In genomic region chr3:38641461-38642110, GRCh38 we compare ENCODE assay signal across 20 cellular contexts. TPM values are rescaled to one million over a fixed set of nuclear protein-coding genes. Genes with fewer than 3 reads are reported as not detected.
DNase-seq lines count a peak whose midpoint lies in the region; ATAC-seq, FAIRE-seq and TF ChIP-seq lines count a peak whose summit lies in the region.
"Had no signal": no experiment of that assay in that cellular context is flagged by ENCODE, and none has a peak within 500 bp of the region (broad histone marks: within the 10 kb centered on the region; RNA-seq: fewer than 3 reads in every experiment).

No MANE protein-coding gene starts in this region.

- H3K27ac Mint-ChIP-seq in activated CD4-positive, alpha-beta memory T cell treated with anti-CD3 and anti-CD28 coated beads, Interleukin-2, amount 10 ng/mL, durations not matched to agents 7 days and 5 days = no peak overlapping the region
- H3K27ac Mint-ChIP-seq in activated CD4-positive, alpha-beta T cell treated with anti-CD3 and anti-CD28 coated beads for 36 hours = no peak overlapping the region
- no peak overlapping the region for H3K27ac Mint-ChIP-seq in activated CD4-positive, alpha-beta memory T cell treated with anti-CD3 and anti-CD28 coated beads for 36 hours

- H3K9ac ChIP-seq in kidney (ENCODE audit: low read length in 2 of 2) = no peak overlapping the region
- H3K9ac ChIP-seq: BLaER1 treated with 17β-estradiol and CSF1 and Interleukin-3, amounts not matched to agents 10 nM and 100 nM; GM23248 had no signal

- H3K4me3 Mint-ChIP-seq in activated CD4-positive, alpha-beta memory T cell treated with anti-CD3 and anti-CD28 coated beads, Interleukin-2, amount 10 ng/mL, durations not matched to agents 7 days and 5 days = no peak overlapping the region
- H3K4me3 Mint-ChIP-seq in activated CD4-positive, alpha-beta T cell treated with anti-CD3 and anti-CD28 coated beads for 36 hours = no peak overlapping the region
- H3K4me3 Mint-ChIP-seq in activated CD4-positive, alpha-beta memory T cell treated with anti-CD3 and anti-CD28 coated beads for 36 hours = no peak overlapping the region

- DNase-seq in cardiac septum (ENCODE audit: low spot score) (peak; percentile 59), Right ventricle myocardium inferior (ENCODE audit: missing footprints) (no peak), RWPE2 (ENCODE audit: low spot score) (peak; percentile 27), kidney (peak; percentile 60), suprapubic skin (ENCODE audit: low spot score in 2 of 2) (peak; percentile 37 to 74)
- no peak for DNase-seq in activated CD4-positive, alpha-beta memory T cell treated with anti-CD3 and anti-CD28 coated beads, Interleukin-2, amount 10 ng/mL, durations not matched to agents 7 days and 5 days
- DNase-seq in activated CD4-positive, alpha-beta T cell treated with anti-CD3 and anti-CD28 coated beads for 36 hours = no peak
- DNase-seq in activated CD4-positive, alpha-beta memory T cell treated with anti-CD3 and anti-CD28 coated beads for 36 hours = no peak
- DNase-seq: DMS 273 treated with DMSO at 0.1 percent for 48 hours, GF-D8, GM23248, KG1, NCI-H1417 treated with DMSO at 0.1 percent for 48 hours, NCI-H1930, NCI-H446 had no signal

- no peak for ATAC-seq in Right ventricle myocardium inferior
- ATAC-seq in RWPE2 (ENCODE audit: low read depth) = no peak
- ATAC-seq in activated CD4-positive, alpha-beta T cell treated with anti-CD3 and anti-CD28 coated beads for 36 hours = no peak
- ATAC-seq: HepG2 had no signal

- no peaks in the 10 kb centered on the region for H3K9me3 Mint-ChIP-seq in activated CD4-positive, alpha-beta memory T cell treated with anti-CD3 and anti-CD28 coated beads, Interleukin-2, amount 10 ng/mL, durations not matched to agents 7 days and 5 days
- no peaks in the 10 kb centered on the region for H3K9me3 Mint-ChIP-seq in activated CD4-positive, alpha-beta T cell treated with anti-CD3 and anti-CD28 coated beads for 36 hours (ENCODE audit: low read depth)
- H3K9me3 Mint-ChIP-seq in activated CD4-positive, alpha-beta memory T cell treated with anti-CD3 and anti-CD28 coated beads for 36 hours = no peaks in the 10 kb centered on the region

- CTCF ChIA-PET in activated CD4-positive, alpha-beta memory T cell treated with anti-CD3 and anti-CD28 coated beads, Interleukin-2, amount 10 ng/mL, durations not matched to agents 7 days and 5 days (lab: Charles Lee) = interaction anchor here (0.7 kb wide), 1 partner anchor 14 kb away, joined by 4 read pairs; no protein-coding TSS in a partner anchor
- CTCF ChIA-PET in activated CD4-positive, alpha-beta T cell treated with anti-CD3 and anti-CD28 coated beads for 36 hours (lab: Charles Lee) = interaction anchor here (1.0 to 1.3 kb wide), 3 partner anchors 9 to 121 kb away, joined by 3 to 7 read pairs (median 5); no protein-coding TSS in a partner anchor
- CTCF ChIA-PET in activated CD4-positive, alpha-beta memory T cell treated with anti-CD3 and anti-CD28 coated beads for 36 hours (lab: Charles Lee) = interaction anchor here (1.6 to 2.2 kb wide), 2 partner anchors 10 to 14 kb away, joined by 4 to 11 read pairs; no protein-coding TSS in a partner anchor

- H3K9me3 ChIP-seq in RWPE2 (ENCODE audit: severe bottlenecking) (no peaks in the 10 kb centered on the region), kidney (ENCODE audit: control insufficient read depth in 1 of 2, low read length in 2 of 2) (no peaks in the 10 kb centered on the region), suprapubic skin (no peaks in the 10 kb centered on the region)
- H3K9me3 ChIP-seq: BLaER1 treated with 17β-estradiol and CSF1 and Interleukin-3, amounts not matched to agents 10 nM and 100 nM had no signal

- intact Hi-C loops in cardiac septum (cut with DNase I) = no loop called here
- intact Hi-C loops in Right ventricle myocardium inferior (cut with DNase I) = no loop called here
- intact Hi-C loops in kidney (cut with DNase I) = no loop called here
- intact Hi-C loops in activated CD4-positive, alpha-beta T cell treated with anti-CD3 and anti-CD28 coated beads for 36 hours (cut with DNase I, micrococcal nuclease) = no loop called here
- intact Hi-C loops in activated CD4-positive, alpha-beta memory T cell treated with anti-CD3 and anti-CD28 coated beads for 36 hours (cut with micrococcal nuclease) = no loop called here

- no peaks in the 10 kb centered on the region for H3K36me3 ChIP-seq in RWPE2 (ENCODE audit: low read depth)
- no peaks in the 10 kb centered on the region for H3K36me3 ChIP-seq in kidney (ENCODE audit: control insufficient read depth in 1 of 2, insufficient read depth in 2 of 2, low read length in 2 of 2)
- no peaks in the 10 kb centered on the region for H3K36me3 ChIP-seq in suprapubic skin
- H3K36me3 ChIP-seq: BLaER1 treated with 17β-estradiol and CSF1 and Interleukin-3, amounts not matched to agents 10 nM and 100 nM had no signal

- WGBS in suprapubic skin = 82% methylated on average over 7 of the region's 8 CpGs

- H3K4me3 ChIP-seq in RWPE2 (ENCODE audit: severe bottlenecking) = no peak overlapping the region
- H3K4me3 ChIP-seq in kidney (ENCODE audit: low read length in 2 of 2) = no peak overlapping the region
- no peak overlapping the region for H3K4me3 ChIP-seq in suprapubic skin
- H3K4me3 ChIP-seq: BLaER1 treated with 17β-estradiol and CSF1 and Interleukin-3, amounts not matched to agents 10 nM and 100 nM; GM23248; SK-N-MC had no signal

- TF ChIP-seq CTCF in RWPE2 (IDR thresholded peaks at IDR 0.05; ENCODE audit: poor library complexity, severe bottlenecking) (no peak), kidney (IDR thresholded peaks at IDR 0.05; ENCODE audit: borderline replicate concordance, extremely low read depth, insufficient read depth) (no peak), suprapubic skin (IDR thresholded peaks at IDR 0.05) (no peak)

- H3K4me1 Mint-ChIP-seq in activated CD4-positive, alpha-beta memory T cell treated with anti-CD3 and anti-CD28 coated beads, Interleukin-2, amount 10 ng/mL, durations not matched to agents 7 days and 5 days = no peaks in the 10 kb centered on the region
- H3K4me1 Mint-ChIP-seq in activated CD4-positive, alpha-beta T cell treated with anti-CD3 and anti-CD28 coated beads for 36 hours = no peaks in the 10 kb centered on the region
- H3K4me1 Mint-ChIP-seq in activated CD4-positive, alpha-beta memory T cell treated with anti-CD3 and anti-CD28 coated beads for 36 hours (ENCODE audit: low read depth) = no peaks in the 10 kb centered on the region

- H3K4me1 ChIP-seq in RWPE2 (ENCODE audit: insufficient read depth, poor library complexity, severe bottlenecking) = no peaks in the 10 kb centered on the region
- no peaks in the 10 kb centered on the region for H3K4me1 ChIP-seq in kidney (ENCODE audit: control insufficient read depth in 1 of 2, insufficient read depth in 1 of 2, low read depth in 1 of 2, low read length in 2 of 2)
- H3K4me1 ChIP-seq in suprapubic skin = no peaks in the 10 kb centered on the region

- H3K27me3 ChIP-seq in RWPE2 (ENCODE audit: insufficient read depth, poor library complexity, severe bottlenecking) = no peaks in the 10 kb centered on the region
- H3K27me3 ChIP-seq in suprapubic skin = peaks cover 39% of the 10 kb centered on the region
- H3K27me3 ChIP-seq: BLaER1 treated with 17β-estradiol and CSF1 and Interleukin-3, amounts not matched to agents 10 nM and 100 nM had no signal

- peaks cover 5% of the 10 kb centered on the region for H3K27me3 Mint-ChIP-seq in activated CD4-positive, alpha-beta memory T cell treated with anti-CD3 and anti-CD28 coated beads, Interleukin-2, amount 10 ng/mL, durations not matched to agents 7 days and 5 days
- H3K27me3 Mint-ChIP-seq in activated CD4-positive, alpha-beta T cell treated with anti-CD3 and anti-CD28 coated beads for 36 hours = peaks cover 2% of the 10 kb centered on the region
- peaks cover 4% of the 10 kb centered on the region for H3K27me3 Mint-ChIP-seq in activated CD4-positive, alpha-beta memory T cell treated with anti-CD3 and anti-CD28 coated beads for 36 hours

- TF ChIP-seq POLR2A in suprapubic skin (IDR thresholded peaks at IDR 0.05) = no peak

- no peak overlapping the region for H3K27ac ChIP-seq in RWPE2 (ENCODE audit: poor library complexity, severe bottlenecking)
- H3K27ac ChIP-seq in kidney (ENCODE audit: low read depth in 2 of 2, low read length in 2 of 2) = no peak overlapping the region
- H3K27ac ChIP-seq in suprapubic skin = no peak overlapping the region
- H3K27ac ChIP-seq: BLaER1 treated with 17β-estradiol and CSF1 and Interleukin-3, amounts not matched to agents 10 nM and 100 nM; GM23248; SK-N-MC had no signal

- H3K36me3 Mint-ChIP-seq in activated CD4-positive, alpha-beta memory T cell treated with anti-CD3 and anti-CD28 coated beads, Interleukin-2, amount 10 ng/mL, durations not matched to agents 7 days and 5 days (ENCODE audit: low read depth) = no peaks in the 10 kb centered on the region
- H3K36me3 Mint-ChIP-seq in activated CD4-positive, alpha-beta T cell treated with anti-CD3 and anti-CD28 coated beads for 36 hours (ENCODE audit: low read depth) = no peaks in the 10 kb centered on the region
- H3K36me3 Mint-ChIP-seq in activated CD4-positive, alpha-beta memory T cell treated with anti-CD3 and anti-CD28 coated beads for 36 hours = no peaks in the 10 kb centered on the region

- TF ChIP-seq EP300 in suprapubic skin (IDR thresholded peaks at IDR 0.05) = no peak

- POLR2A ChIA-PET in activated CD4-positive, alpha-beta memory T cell treated with anti-CD3 and anti-CD28 coated beads, Interleukin-2, amount 10 ng/mL, durations not matched to agents 7 days and 5 days (lab: Charles Lee) = no interaction called here
- POLR2A ChIA-PET in activated CD4-positive, alpha-beta T cell treated with anti-CD3 and anti-CD28 coated beads for 36 hours (lab: Charles Lee) = no interaction called here
- POLR2A ChIA-PET in activated CD4-positive, alpha-beta memory T cell treated with anti-CD3 and anti-CD28 coated beads for 36 hours (lab: Charles Lee) = no interaction called here

- no peak for FAIRE-seq in kidney (lab: Jason Lieb, UNC)
- FAIRE-seq: GM12891, GM18507, HepG2 had no signal

RNA-seq across cellular contexts. Expression of gene SCN5A, which starts 7.9 kb away (rescaled TPM):
- 166 TPM for total RNA-seq in cardiac septum
- 163 TPM for total RNA-seq in Right ventricle myocardium inferior
- 0.72 TPM for total RNA-seq in kidney
- 0.06 TPM for polyA plus RNA-seq in kidney (ENCODE audit: insufficient read depth, low read depth, low replicate concordance)
- 1 to 10 TPM in 2 of 4 donors, under 1 TPM in 1, not detected in 1; 0.15 to 1.1 (median 1.0) TPM for total RNA-seq in suprapubic skin
- total RNA-seq in activated CD4-positive, alpha-beta memory T cell treated with anti-CD3 and anti-CD28 coated beads, Interleukin-2, amount 10 ng/mL, durations not matched to agents 7 days and 5 days = under 1 TPM in 1 of 2 experiments, not detected in 1; 0.10 TPM
- under 1 TPM; 0.14 to 0.39 TPM for total RNA-seq in activated CD4-positive, alpha-beta T cell treated with anti-CD3 and anti-CD28 coated beads for 36 hours
- under 1 TPM; 0.12 to 0.34 TPM for total RNA-seq in activated CD4-positive, alpha-beta memory T cell treated with anti-CD3 and anti-CD28 coated beads for 36 hours
- total RNA-seq: GM23248, HepG2 had no signal
- polyA plus RNA-seq: GM23248 had no signal

Comparison
In these comparisons a context has a peak if more than half of its experiments do, and no peak if none do; other contexts are left out.
1. DNase-seq: peak in cardiac septum (single experiment), RWPE2 (single experiment), kidney (single experiment) and suprapubic skin (2 of 2); none in Right ventricle myocardium inferior (single experiment), activated CD4-positive, alpha-beta memory T cell treated with anti-CD3 and anti-CD28 coated beads, Interleukin-2, amount 10 ng/mL, durations not matched to agents 7 days and 5 days (single experiment), activated CD4-positive, alpha-beta T cell treated with anti-CD3 and anti-CD28 coated beads for 36 hours (single experiment) and activated CD4-positive, alpha-beta memory T cell treated with anti-CD3 and anti-CD28 coated beads for 36 hours (single experiment).
2. RNA of gene SCN5A, which starts 7.9 kb away (total RNA-seq): 166 TPM in cardiac septum (single experiment) and 163 TPM in Right ventricle myocardium inferior (single experiment); 0.15 to 1.1 TPM in suprapubic skin, 0.72 TPM in kidney (single experiment), 0.14 to 0.39 TPM in activated CD4-positive, alpha-beta T cell treated with anti-CD3 and anti-CD28 coated beads for 36 hours, 0.12 to 0.34 TPM in activated CD4-positive, alpha-beta memory T cell treated with anti-CD3 and anti-CD28 coated beads for 36 hours and 0.10 TPM in activated CD4-positive, alpha-beta memory T cell treated with anti-CD3 and anti-CD28 coated beads, Interleukin-2, amount 10 ng/mL, durations not matched to agents 7 days and 5 days; every median in the first group is over 10 times any median in the second.